8 cellular contexts compared by ENCODE assay signal in genomic region chr12:77685112-77685511, GRCh38.
DNase-seq lines count a peak whose midpoint lies in the region; ATAC-seq, FAIRE-seq and TF ChIP-seq lines count a peak whose summit lies in the region.

No MANE protein-coding gene starts in this region.

- no peaks in the 10 kb centered on the region for H3K9me2 ChIP-seq in hepatocyte (replicated peaks; ENCODE audit: insufficient read depth)

- no peaks in the 10 kb centered on the region for H4K20me1 ChIP-seq in hepatocyte (ENCODE audit: insufficient read depth, poor library complexity, severe bottlenecking)

- peak overlapping the region; percentile 47 for H3K4me2 ChIP-seq in hepatocyte

- no peak overlapping the region for H3K27ac ChIP-seq in hepatocyte
- H3K27ac ChIP-seq in small intestine (ENCODE audit: low read depth in 1 of 2, low read length in 1 of 2): no peak overlapping the region

- peak; percentile 70 for ATAC-seq in HG03457 (IDR thresholded peaks at IDR 0.05; ENCODE audit: unreplicated experiment)
- ATAC-seq in HG02870 (IDR thresholded peaks at IDR 0.05; ENCODE audit: unreplicated experiment): no peak

- H3K4me3 ChIP-seq in hepatocyte: no peak overlapping the region
- H3K4me3 ChIP-seq in small intestine (ENCODE audit: low read depth in 1 of 2, low read length in 2 of 2): no peak overlapping the region

- no peak for FAIRE-seq in small intestine (lab: Jason Lieb, UNC)

- H3K36me3 ChIP-seq in hepatocyte (replicated peaks; ENCODE audit: insufficient read depth, low read depth) (no peaks in the 10 kb centered on the region), small intestine (ENCODE audit: control insufficient read depth in 2 of 2, insufficient read depth in 2 of 2, low read length in 2 of 2) (no peaks in the 10 kb centered on the region)

- H3K4me1 ChIP-seq in hepatocyte (ENCODE audit: insufficient read depth) (peaks cover 3% of the 10 kb centered on the region), small intestine (ENCODE audit: control insufficient read depth in 2 of 2, insufficient read depth in 1 of 2, low read depth in 1 of 2, low read length in 1 of 2) (no peaks in the 10 kb centered on the region)

- no peaks in the 10 kb centered on the region for H3K79me2 ChIP-seq in hepatocyte

- H3K27me3 ChIP-seq in hepatocyte: no peaks in the 10 kb centered on the region
- H3K27me3 ChIP-seq in small intestine (ENCODE audit: control insufficient read depth in 2 of 2, insufficient read depth in 2 of 2, low read length in 2 of 2): no peaks in the 10 kb centered on the region

- H3K9me3 ChIP-seq in hepatocyte (ENCODE audit: low read depth) (no peaks in the 10 kb centered on the region), small intestine (ENCODE audit: control insufficient read depth, low read depth) (no peaks in the 10 kb centered on the region)

- H2AFZ ChIP-seq in hepatocyte: peak overlapping the region; percentile 23

- DNase-seq in COR-L47 (lab: John Stamatoyannopoulos, UW): peak; percentile 79
- peak; percentile 1 for DNase-seq in GM19238 (ENCODE audit: insufficient read length, low spot score)
- peak; percentile 75 for DNase-seq in NCI-H345 (lab: John Stamatoyannopoulos, UW)
- peak in 45 of 58 donors; percentile 2 to 74 (median 26) for DNase-seq in anterior cingulate cortex (lab: John Stamatoyannopoulos, UW)
- DNase-seq in hepatocyte (ENCODE audit: low spot score): peak; percentile 84
- DNase-seq in small intestine: peak; percentile 53

- TF ChIP-seq CTCF in hepatocyte (IDR thresholded peaks at IDR 0.05; ENCODE audit: poor library complexity): peak; percentile 82

- 12% methylated on average over 6 of the region's 6 CpGs for WGBS in hepatocyte (ENCODE audit: low lambda C conversion rate, missing lambda C conversion rate)
- WGBS in small intestine, 3 donors: 3 to 7% (median 3%) methylated on average over 6 of the region's 6 CpGs

Comparison
In these comparisons a context has a peak if more than half of its experiments do, and no peak if none do; other contexts are left out.
1. DNase-seq: peak in every context shown above with its lines; median percentile 84 in hepatocyte; 79 in COR-L47; 75 in NCI-H345; 53 in small intestine; 26 in anterior cingulate cortex; 1 in GM19238.